ENCODE assay signal across 26 cellular contexts in the genomic region with DNA sequence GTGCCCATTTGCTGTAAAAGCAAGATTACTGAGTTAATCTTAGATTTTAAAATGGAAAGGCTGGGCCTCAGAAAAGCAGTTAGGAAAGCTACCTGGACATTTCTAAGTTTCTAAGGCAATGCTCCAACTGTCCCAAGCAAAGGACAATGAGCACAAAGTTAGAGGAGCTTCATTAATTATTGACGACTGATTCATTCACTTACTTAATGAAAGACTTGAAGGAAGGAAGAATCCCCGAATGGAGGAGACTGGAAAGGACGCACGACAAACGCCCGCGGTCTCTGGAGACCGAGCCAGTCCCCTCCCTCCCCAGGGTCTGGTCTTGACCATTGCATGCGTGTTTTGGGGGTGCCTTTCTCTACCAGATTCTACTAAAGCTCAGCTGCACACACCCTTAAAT. TPM values are rescaled to one million over a fixed set of nuclear protein-coding genes. Genes with fewer than 3 reads are reported as not detected.
A peak's percentile ranks its signal among the peaks of the same experiment; 100 is the strongest.
DNase-seq lines count a peak whose midpoint lies in the region; ATAC-seq, FAIRE-seq and TF ChIP-seq lines count a peak whose summit lies in the region.
"Had no signal": no experiment of that assay in that cellular context is flagged by ENCODE, and none has a peak within 500 bp of the region (broad histone marks: within the 10 kb centered on the region; RNA-seq: fewer than 3 reads in every experiment).

No MANE protein-coding gene starts in this region.

- H3K4me3 Mint-ChIP-seq in Calu3 (ENCODE audit: low read depth, unreplicated experiment) (peak overlapping the region; percentile 67), neural progenitor cell (no peak overlapping the region), type B pancreatic cell (peak overlapping the region; percentile 60)
- H3K4me3 Mint-ChIP-seq: CD4-positive, alpha-beta T cell had no signal

- no peaks in the 10 kb centered on the region for H3K27me3 ChIP-seq in H1 (replicated peaks in 1 of 4; ENCODE audit: control insufficient read depth in 3 of 4, extremely low read depth in 1 of 4, insufficient read depth in 3 of 4, low read length in 3 of 4)
- no peaks in the 10 kb centered on the region for H3K27me3 ChIP-seq in neural progenitor cell
- H3K27me3 ChIP-seq: BLaER1 had no signal

- 88% methylated on average over 9 of the region's 9 CpGs; no CpG with 5 or more reads in 1 of the 2 experiments for WGBS in H1 (ENCODE audit: extremely low coverage in 1 of 2, insufficient coverage in 1 of 2, insufficient read length in 1 of 2, insufficient replicate concordance in 2 of 2, low coverage in 1 of 2, low lambda C conversion rate in 2 of 2, missing lambda C conversion rate in 1 of 2), 2 experiments

- H3K23ac ChIP-seq in H1 (ENCODE audit: insufficient read length): no peak overlapping the region

- H2BK20ac ChIP-seq in H1 (ENCODE audit: low read length): no peak overlapping the region

- peaks cover 14% of the 10 kb centered on the region for H3F3A ChIP-seq in neural progenitor cell (ENCODE audit: low read depth)

- H3K4me1 Mint-ChIP-seq in Calu3 (ENCODE audit: low read depth, unreplicated experiment) (peaks cover 25% of the 10 kb centered on the region), neural progenitor cell (peaks cover 3% of the 10 kb centered on the region), type B pancreatic cell (ENCODE audit: unreplicated experiment) (peaks cover 10% of the 10 kb centered on the region)

- no peak overlapping the region for H3K56ac ChIP-seq in H1 (replicated peaks; ENCODE audit: insufficient read length, low read depth, low read length)

- no peak overlapping the region for H3K14ac ChIP-seq in H1 (ENCODE audit: insufficient read length)

- H2AFZ ChIP-seq in H1 (ENCODE audit: low read length) (peak overlapping the region; percentile 73; the same call in 1 of the 2 replicates), neural progenitor cell (replicated peaks) (peak overlapping the region; percentile 63)

- H4K91ac ChIP-seq in H1 (replicated peaks; ENCODE audit: insufficient read length, low read length): no peak overlapping the region

- H3K4me1 ChIP-seq in H1 (replicated peaks in 1 of 4; ENCODE audit: control insufficient read depth in 3 of 4, insufficient read depth in 4 of 4, low read length in 3 of 4) (peaks cover 0 to 6% (median 1%) of the 10 kb centered on the region in 4 experiments; a peak in 4 of 7 replicates), neural progenitor cell (peaks cover 9% of the 10 kb centered on the region)
- H3K4me1 ChIP-seq: BLaER1 had no signal

- TF ChIP-seq CTCF in Calu3 (IDR thresholded peaks at IDR 0.05; ENCODE audit: unreplicated experiment) (no peak), H1 (IDR thresholded peaks at IDR 0.05; ENCODE audit: control extremely low read depth in 1 of 3, insufficient read depth in 1 of 3, low read depth in 1 of 3, low read length in 3 of 3) (no peak), neural progenitor cell (IDR thresholded peaks at IDR 0.05) (no peak), type B pancreatic cell (conservative IDR thresholded peaks at IDR 0.05) (no peak)

- TF ChIP-seq POLR2A in H1 (IDR thresholded peaks at IDR 0.05; ENCODE audit: control extremely low read depth in 1 of 2, low read depth in 2 of 2, low read length in 2 of 2): no peak

- no peak overlapping the region; the same call in 1 of the 2 replicates for H3K18ac ChIP-seq in H1 (ENCODE audit: extremely low read depth, low read length)

- CTCF ChIA-PET in Calu3 (lab: Charles Lee) (interaction anchor here (1.0 to 1.2 kb wide), 2 partner anchors 22 to 44 kb away, joined by 4 read pairs; a partner anchor contains a TSS), H1 (lab: Charles Lee; ENCODE audit: partially characterized antibody) (interaction anchor here (0.7 to 4.3 kb wide), 12 partner anchors 9 to 181 kb away, joined by 3 to 29 read pairs (median 6); no protein-coding TSS in a partner anchor)

- no peak overlapping the region for H2BK15ac ChIP-seq in H1 (ENCODE audit: low read length)

- H4K20me1 ChIP-seq in H1 (replicated peaks in 1 of 2; ENCODE audit: control insufficient read depth in 1 of 2, insufficient read depth in 2 of 2, low read length in 2 of 2): no peaks in the 10 kb centered on the region
- no peaks in the 10 kb centered on the region for H4K20me1 ChIP-seq in neural progenitor cell (ENCODE audit: low read depth)
- H4K20me1 ChIP-seq: BLaER1 had no signal

- H3K36me3 Mint-ChIP-seq in Calu3 (ENCODE audit: insufficient read depth, unreplicated experiment): peaks cover 8% of the 10 kb centered on the region
- H3K36me3 Mint-ChIP-seq in neural progenitor cell: no peaks in the 10 kb centered on the region
- no peaks in the 10 kb centered on the region for H3K36me3 Mint-ChIP-seq in type B pancreatic cell

- TF ChIP-seq RAD21 in H1 (IDR thresholded peaks at IDR 0.05 in 1 of 2, conservative IDR thresholded peaks at IDR 0.05 in 1 of 2; ENCODE audit: low read depth in 2 of 2, low read length in 2 of 2): no peak

- H2BK5ac ChIP-seq in H1 (ENCODE audit: low read depth, low read length): peak overlapping the region; percentile 52; the same call in 1 of the 2 replicates

- POLR2A ChIA-PET in H1 (lab: Charles Lee; ENCODE audit: partially characterized antibody): no interaction called here

- intact Hi-C loops in Calu3 (cut with micrococcal nuclease; ENCODE audit: unreplicated experiment): no loop called here

- H3K79me2 ChIP-seq in H1 (ENCODE audit: control insufficient read depth in 1 of 2, insufficient read depth in 2 of 2, low read length in 2 of 2): no peaks in the 10 kb centered on the region
- no peaks in the 10 kb centered on the region for H3K79me2 ChIP-seq in neural progenitor cell (ENCODE audit: low read depth)

- no peak overlapping the region for H2AK5ac ChIP-seq in H1 (ENCODE audit: low read depth, low read length)

- H3K9me3 ChIP-seq in H1 (ENCODE audit: insufficient read depth in 2 of 2, low read depth in 1 of 2, low read length in 1 of 2) (no peaks in the 10 kb centered on the region), neural progenitor cell (ENCODE audit: low read depth) (no peaks in the 10 kb centered on the region)
- H3K9me3 ChIP-seq: BLaER1, SK-N-SH had no signal

- H3K4me2 ChIP-seq in H1 (ENCODE audit: insufficient read depth in 1 of 2, low read depth in 2 of 2, low read length in 2 of 2) (peak overlapping the region; percentile 11 to 26; a peak in 1 of 4 replicates), neural progenitor cell (peak overlapping the region; percentile 22)
- H3K4me2 ChIP-seq: BLaER1, KMS-11, SK-N-SH had no signal

- H3K4ac ChIP-seq in H1 (replicated peaks; ENCODE audit: insufficient read length, low read depth, low read length): no peak overlapping the region

- TF ChIP-seq EP300 in H1 (IDR thresholded peaks at IDR 0.05; ENCODE audit: borderline replicate concordance in 1 of 2, low read depth in 2 of 2, low read length in 2 of 2): no peak

- H2BK120ac ChIP-seq in H1 (replicated peaks; ENCODE audit: low read depth, low read length): no peak overlapping the region

- ATAC-seq in HG02759 (IDR thresholded peaks at IDR 0.05; ENCODE audit: unreplicated experiment) (no peak), HG03097 (IDR thresholded peaks at IDR 0.05; ENCODE audit: low FRiP score, unreplicated experiment) (no peak)
- ATAC-seq: Panc1 had no signal

- H3K9me3 Mint-ChIP-seq in Calu3 (ENCODE audit: low read depth, unreplicated experiment) (no peaks in the 10 kb centered on the region), neural progenitor cell (no peaks in the 10 kb centered on the region), type B pancreatic cell (no peaks in the 10 kb centered on the region)
- H3K9me3 Mint-ChIP-seq: CD4-positive, alpha-beta T cell had no signal

- no peaks in the 10 kb centered on the region for H3K36me3 ChIP-seq in H1 (ENCODE audit: control insufficient read depth in 2 of 4, insufficient read depth in 4 of 4, low read length in 3 of 4)
- no peaks in the 10 kb centered on the region for H3K36me3 ChIP-seq in neural progenitor cell
- H3K36me3 ChIP-seq: BLaER1 had no signal

- no peaks in the 10 kb centered on the region for H3K23me2 ChIP-seq in H1 (ENCODE audit: low read depth, low read length)

- BruUV-seq in Calu3 (replicated peaks; lab: Mats Ljungman, UMichigan): no TSS peak

- H3K27ac ChIP-seq in H1 (ENCODE audit: low read depth, low read length): no peak overlapping the region
- H3K27ac ChIP-seq in neural progenitor cell: no peak overlapping the region
- H3K27ac ChIP-seq: BLaER1, GM23248, KMS-11 had no signal

- H3K27ac Mint-ChIP-seq in Calu3 (ENCODE audit: unreplicated experiment) (no peak overlapping the region), neural progenitor cell (no peak overlapping the region), type B pancreatic cell (peak overlapping the region; percentile 68)
- H3K27ac Mint-ChIP-seq: CD4-positive, alpha-beta T cell had no signal

- H4K8ac ChIP-seq in H1 (ENCODE audit: extremely low read depth, insufficient read depth, low read length): no peak overlapping the region

- no peaks in the 10 kb centered on the region for H3K27me3 Mint-ChIP-seq in Calu3 (ENCODE audit: unreplicated experiment)
- peaks cover 2% of the 10 kb centered on the region for H3K27me3 Mint-ChIP-seq in neural progenitor cell (ENCODE audit: insufficient read depth, low read depth)
- no peaks in the 10 kb centered on the region for H3K27me3 Mint-ChIP-seq in type B pancreatic cell

- H3K4me3 ChIP-seq in H1 (ENCODE audit: extremely low read depth in 1 of 4, insufficient read depth in 2 of 4, low read depth in 3 of 4, low read length in 4 of 4): no peak overlapping the region
- no peak overlapping the region for H3K4me3 ChIP-seq in neural progenitor cell
- H3K4me3 ChIP-seq: BLaER1, GM23248 had no signal

- no peak for FAIRE-seq in H1 (lab: Jason Lieb, UNC)
- FAIRE-seq: GM12892, GM18507, HTR-8/SVneo had no signal

- H4K5ac ChIP-seq in H1 (ENCODE audit: insufficient read length, low read depth, low read length): no peak overlapping the region

- H3K79me1 ChIP-seq in H1 (ENCODE audit: low read depth, low read length): no peaks in the 10 kb centered on the region

- no peak overlapping the region for H2BK12ac ChIP-seq in H1 (ENCODE audit: low read depth, low read length)

- DNase-seq in Calu3 (peak; percentile 8), H1 (ENCODE audit: low read depth in 1 of 2, low spot score in 2 of 2) (no peak), neural progenitor cell (ENCODE audit: low spot score) (no peak), type B pancreatic cell (ENCODE audit: extremely low spot score, unreplicated experiment) (no peak), NCI-H146 treated with DMSO at 0.1 percent for 48 hours (lab: John Stamatoyannopoulos, UW; ENCODE audit: unreplicated experiment) (no peak)
- DNase-seq: CD4-positive, alpha-beta T cell; COR-L47; DND-41; IMR-90; NCI-H1092 treated with DMSO at 0.1 percent for 48 hours; NCI-H146; NCI-H2029 treated with DMSO at 0.1 percent for 48 hours; NCI-H226; NCI-H510A treated with DMSO at 0.1 percent for 48 hours; NCI-H748 treated with DMSO at 0.1 percent for 48 hours; SIG-M5 had no signal

- H3K9ac ChIP-seq in H1 (replicated peaks in 1 of 4; ENCODE audit: extremely low read depth in 1 of 4, low read depth in 3 of 4, low read length in 3 of 4) (no peak overlapping the region), neural progenitor cell (no peak overlapping the region)
- H3K9ac ChIP-seq: BLaER1, GM23248, KMS-11, SK-N-SH had no signal

RNA-seq across cellular contexts. Expression of a gene that starts 44.7 kb away (rescaled TPM):
- total RNA-seq in Calu3 (2022) (32.2 and 42.9 TPM in 2 replicates), neural progenitor cell (ENCODE audit: low replicate concordance) (35.9 and 37.6 TPM in 2 replicates), type B pancreatic cell (ENCODE audit: low replicate concordance) (85.7 and 117 TPM in 2 replicates)
- 34.4 and 38.2 TPM in 2 replicates for total RNA-seq in H1 (2021; fragmentation: NEBNext Ultra II Directional; extraction: Animal tissue kit (Norgen Biotek cat#: 25700))
- 25.2 and 34.2 TPM in 2 replicates for polyA plus RNA-seq in H1 (2011; rRNA removed)
- polyA plus RNA-seq in H1 (2011; cell fraction: cytosol; rRNA removed): 59.9 TPM
- 22.5 TPM for polyA plus RNA-seq in H1 (2011; cell fraction: nucleus; rRNA removed)
- 39.3 to 48.8 TPM (median 42.6 TPM) in 4 replicates for polyA plus RNA-seq in H1 (2012, experiment 1 of 2)
- 9.4 TPM for polyA plus RNA-seq in H1 (2012, experiment 2 of 2)
- 54.8 TPM for polyA plus RNA-seq in H1 (2013, experiment 1 of 2)
- 56.7 TPM for polyA plus RNA-seq in H1 (2013, experiment 2 of 2)
- 12.0 and 16.1 TPM in 2 replicates for polyA minus RNA-seq in H1 (2011; rRNA and poly(A)+ RNA removed)
- 11.2 TPM for polyA minus RNA-seq in H1 (2011; cell fraction: cytosol; rRNA and poly(A)+ RNA removed)
- polyA minus RNA-seq in H1 (2011; cell fraction: nucleus; rRNA and poly(A)+ RNA removed): 7.2 TPM
